In genomic region chr17:43333438-43333943, GRCh38 we compare ENCODE assay signal across 12 cellular contexts.
DNase-seq lines count a peak whose midpoint lies in the region; ATAC-seq, FAIRE-seq and TF ChIP-seq lines count a peak whose summit lies in the region.
"Had no signal": no experiment of that assay in that cellular context is flagged by ENCODE, and none has a peak within 500 bp of the region (broad histone marks: within the 10 kb centered on the region; RNA-seq: fewer than 3 reads in every experiment).

No MANE protein-coding gene starts in this region.

- H3K79me2 ChIP-seq in DND-41 (ENCODE audit: insufficient read depth, low read length) = no peaks in the 10 kb centered on the region
- no peaks in the 10 kb centered on the region for H3K79me2 ChIP-seq in Loucy (ENCODE audit: insufficient read depth, low read length)

- FAIRE-seq in frontal cortex (lab: Jason Lieb, UNC) = no peak

- no peaks in the 10 kb centered on the region for H3F3A ChIP-seq in Loucy (ENCODE audit: low read depth)

- TF ChIP-seq CTCF in DND-41 (IDR thresholded peaks at IDR 0.05; ENCODE audit: borderline replicate concordance, extremely low read depth, low read length, poor library complexity, severe bottlenecking) (no peak), Loucy (conservative IDR thresholded peaks at IDR 0.05; ENCODE audit: low read length) (no peak), gastrocnemius medialis (IDR thresholded peaks at IDR 0.05 in 4 of 5, conservative IDR thresholded peaks at IDR 0.05 in 1 of 5) (no peak)

- ATAC-seq in DND-41 (ENCODE audit: insufficient read depth, low read depth) (no peak), gastrocnemius medialis (peak in 1 of 2 donors; percentile 23), HG02678 (IDR thresholded peaks at IDR 0.05; ENCODE audit: unreplicated experiment) (no peak), Right ventricle myocardium inferior (no peak)

- H3K9ac ChIP-seq in DND-41 (ENCODE audit: low read depth, low read length) (peak overlapping the region; percentile 1; the same call in 1 of the 2 replicates), Loucy (ENCODE audit: low read depth, low read length, poor library complexity, severe bottlenecking) (peak overlapping the region; percentile 40), adipocyte (ENCODE audit: low read length) (peak overlapping the region; percentile 43)

- no peak overlapping the region for H3K27ac ChIP-seq in DND-41 (ENCODE audit: low read length)
- H3K27ac ChIP-seq in gastrocnemius medialis = peak overlapping the region in 3 of 4 donors; percentile 61 to 71 (median 67)
- H3K27ac ChIP-seq: HL-60, skin epidermis had no signal

- in situ Hi-C loops in gastrocnemius medialis (cut with MboI; ENCODE audit: low sequenced_read_pairs in 4 of 4) = no loop called here

- intact Hi-C loops in gastrocnemius medialis (cut with DNase I; ENCODE audit: low total_unique reads) (no loop called here), Right ventricle myocardium inferior (cut with DNase I) (loop anchor here (10.0 kb wide), 1 partner anchor 309 kb away; the partner anchor contains the start of genes RND2 and VAT1)

- no peak for DNase-seq in DND-41
- no peak for DNase-seq in adipocyte (ENCODE audit: low read depth)
- DNase-seq in gastrocnemius medialis = no peak
- DNase-seq in frontal cortex (ENCODE audit: low spot score in 2 of 2) = no peak
- DNase-seq in Right ventricle myocardium inferior (ENCODE audit: missing footprints) = no peak
- DNase-seq: activated gamma-delta T cell, SIG-M5 had no signal

- peak overlapping the region; percentile 81; the same call in 1 of the 2 replicates for H2AFZ ChIP-seq in DND-41 (ENCODE audit: low read depth, low read length)
- peak overlapping the region; percentile 88; the same call in 1 of the 2 replicates for H2AFZ ChIP-seq in Loucy (ENCODE audit: low read length)

- no peak for TF ChIP-seq POLR2A in gastrocnemius medialis (IDR thresholded peaks at IDR 0.05)

- peak overlapping the region; percentile 49; the same call in 1 of the 2 replicates for H3K4me2 ChIP-seq in DND-41 (ENCODE audit: insufficient read depth, low read length)
- peak overlapping the region; percentile 30 for H3K4me2 ChIP-seq in Loucy (ENCODE audit: low read depth, low read length, poor library complexity, severe bottlenecking)

- H3K36me3 ChIP-seq in DND-41 (ENCODE audit: insufficient read depth, low read length) = no peaks in the 10 kb centered on the region
- H3K36me3 ChIP-seq in Loucy (ENCODE audit: insufficient read depth, low read length) = no peaks in the 10 kb centered on the region
- H3K36me3 ChIP-seq in adipocyte (ENCODE audit: control insufficient read depth, insufficient read depth, low read length, severe bottlenecking) = no peaks in the 10 kb centered on the region
- H3K36me3 ChIP-seq in gastrocnemius medialis = no peaks in the 10 kb centered on the region
- H3K36me3 ChIP-seq: left ventricle myocardium inferior had no signal

- H3K9me3 ChIP-seq in DND-41 (ENCODE audit: insufficient read depth, low read length, severe bottlenecking) (no peaks in the 10 kb centered on the region), Loucy (ENCODE audit: insufficient read depth, low read depth, low read length) (no peaks in the 10 kb centered on the region), adipocyte (ENCODE audit: control insufficient read depth, low read length) (no peaks in the 10 kb centered on the region), gastrocnemius medialis (no peaks in the 10 kb centered on the region)
- H3K9me3 ChIP-seq: left ventricle myocardium inferior had no signal

- H3K4me3 ChIP-seq in DND-41 (ENCODE audit: low read depth in 1 of 2, low read length in 2 of 2) (no peak overlapping the region), Loucy (ENCODE audit: low read length, poor library complexity, severe bottlenecking) (no peak overlapping the region), adipocyte (ENCODE audit: low read length) (no peak overlapping the region), gastrocnemius medialis (no peak overlapping the region)
- H3K4me3 ChIP-seq: skin epidermis had no signal

- H3K9me2 ChIP-seq in Loucy (replicated peaks; ENCODE audit: low read depth, low read length) = no peaks in the 10 kb centered on the region

- H4K20me1 ChIP-seq in DND-41 (ENCODE audit: insufficient read depth, low read length) = no peaks in the 10 kb centered on the region
- H4K20me1 ChIP-seq in Loucy (ENCODE audit: insufficient read depth, low read length, poor library complexity, severe bottlenecking) = no peaks in the 10 kb centered on the region

- H3K27me3 ChIP-seq in DND-41 (ENCODE audit: insufficient read depth, low read length, poor library complexity) (no peaks in the 10 kb centered on the region), Loucy (ENCODE audit: insufficient read depth, low read length, poor library complexity, severe bottlenecking) (no peaks in the 10 kb centered on the region), adipocyte (replicated peaks; ENCODE audit: control insufficient read depth, insufficient read depth, low read length) (no peaks in the 10 kb centered on the region), gastrocnemius medialis (no peaks in the 10 kb centered on the region)

- H3K4me1 ChIP-seq in DND-41 (ENCODE audit: insufficient read depth, low read length) = peaks cover 8% of the 10 kb centered on the region
- H3K4me1 ChIP-seq in Loucy (ENCODE audit: insufficient read depth, low read length, poor library complexity, severe bottlenecking) = peaks cover 5% of the 10 kb centered on the region
- H3K4me1 ChIP-seq in adipocyte (ENCODE audit: control insufficient read depth, insufficient read depth, low read length) = peaks cover 15% of the 10 kb centered on the region
- H3K4me1 ChIP-seq in gastrocnemius medialis = peaks cover 10 to 12% of the 10 kb centered on the region in 2 donors
